Comparison of ENCODE assay signal across 2 cellular contexts in the genomic region with DNA sequence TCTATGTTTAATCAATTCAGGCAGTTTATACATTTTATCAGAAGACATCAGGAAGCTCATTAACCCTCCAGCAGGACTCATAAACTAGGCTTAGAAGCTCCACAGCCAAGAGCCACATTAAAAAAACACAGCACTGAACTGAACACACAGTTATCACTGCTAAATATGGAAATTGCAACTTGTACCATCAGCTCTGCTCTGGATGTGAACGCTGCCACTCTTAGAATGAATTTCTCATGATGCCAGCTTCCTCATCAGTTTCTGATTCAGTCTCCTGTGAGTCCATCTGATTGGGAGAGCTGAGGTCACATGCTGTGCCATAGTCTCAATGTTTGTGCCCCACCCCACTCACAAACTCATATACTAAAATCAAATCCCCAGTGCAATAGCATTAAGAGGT.
TF ChIP-seq lines count a peak whose summit lies in the region.

No MANE protein-coding gene starts in this region.

TF ChIP-seq in Ishikawa, 13 proteins besides CTCF, POLR2A, EP300 and RAD21:
- no peak for TF ChIP-seq CREB1 (IDR thresholded peaks at IDR 0.05; ENCODE audit: low read depth)
- TF ChIP-seq, protein P1, sequence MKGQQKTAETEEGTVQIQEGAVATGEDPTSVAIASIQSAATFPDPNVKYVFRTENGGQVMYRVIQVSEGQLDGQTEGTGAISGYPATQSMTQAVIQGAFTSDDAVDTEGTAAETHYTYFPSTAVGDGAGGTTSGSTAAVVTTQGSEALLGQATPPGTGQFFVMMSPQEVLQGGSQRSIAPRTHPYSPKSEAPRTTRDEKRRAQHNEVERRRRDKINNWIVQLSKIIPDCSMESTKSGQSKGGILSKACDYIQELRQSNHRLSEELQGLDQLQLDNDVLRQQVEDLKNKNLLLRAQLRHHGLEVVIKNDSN (IDR thresholded peaks at IDR 0.05): peak; percentile 67
TF ChIP-seq in Ishikawa: peak in this region for 1.

TF ChIP-seq in K562, 482 proteins besides CTCF, POLR2A, EP300 and RAD21:
- TF ChIP-seq, protein P2, sequence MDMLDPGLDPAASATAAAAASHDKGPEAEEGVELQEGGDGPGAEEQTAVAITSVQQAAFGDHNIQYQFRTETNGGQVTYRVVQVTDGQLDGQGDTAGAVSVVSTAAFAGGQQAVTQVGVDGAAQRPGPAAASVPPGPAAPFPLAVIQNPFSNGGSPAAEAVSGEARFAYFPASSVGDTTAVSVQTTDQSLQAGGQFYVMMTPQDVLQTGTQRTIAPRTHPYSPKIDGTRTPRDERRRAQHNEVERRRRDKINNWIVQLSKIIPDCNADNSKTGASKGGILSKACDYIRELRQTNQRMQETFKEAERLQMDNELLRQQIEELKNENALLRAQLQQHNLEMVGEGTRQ (CRISPR knock-in tag; IDR thresholded peaks at IDR 0.05): peak; percentile 55
- TF ChIP-seq, protein P3, sequence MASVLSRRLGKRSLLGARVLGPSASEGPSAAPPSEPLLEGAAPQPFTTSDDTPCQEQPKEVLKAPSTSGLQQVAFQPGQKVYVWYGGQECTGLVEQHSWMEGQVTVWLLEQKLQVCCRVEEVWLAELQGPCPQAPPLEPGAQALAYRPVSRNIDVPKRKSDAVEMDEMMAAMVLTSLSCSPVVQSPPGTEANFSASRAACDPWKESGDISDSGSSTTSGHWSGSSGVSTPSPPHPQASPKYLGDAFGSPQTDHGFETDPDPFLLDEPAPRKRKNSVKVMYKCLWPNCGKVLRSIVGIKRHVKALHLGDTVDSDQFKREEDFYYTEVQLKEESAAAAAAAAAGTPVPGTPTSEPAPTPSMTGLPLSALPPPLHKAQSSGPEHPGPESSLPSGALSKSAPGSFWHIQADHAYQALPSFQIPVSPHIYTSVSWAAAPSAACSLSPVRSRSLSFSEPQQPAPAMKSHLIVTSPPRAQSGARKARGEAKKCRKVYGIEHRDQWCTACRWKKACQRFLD (CRISPR knock-in tag; IDR thresholded peaks at IDR 0.05): no peak
TF ChIP-seq in K562: peak in this region for 1.
